In the genomic region with DNA sequence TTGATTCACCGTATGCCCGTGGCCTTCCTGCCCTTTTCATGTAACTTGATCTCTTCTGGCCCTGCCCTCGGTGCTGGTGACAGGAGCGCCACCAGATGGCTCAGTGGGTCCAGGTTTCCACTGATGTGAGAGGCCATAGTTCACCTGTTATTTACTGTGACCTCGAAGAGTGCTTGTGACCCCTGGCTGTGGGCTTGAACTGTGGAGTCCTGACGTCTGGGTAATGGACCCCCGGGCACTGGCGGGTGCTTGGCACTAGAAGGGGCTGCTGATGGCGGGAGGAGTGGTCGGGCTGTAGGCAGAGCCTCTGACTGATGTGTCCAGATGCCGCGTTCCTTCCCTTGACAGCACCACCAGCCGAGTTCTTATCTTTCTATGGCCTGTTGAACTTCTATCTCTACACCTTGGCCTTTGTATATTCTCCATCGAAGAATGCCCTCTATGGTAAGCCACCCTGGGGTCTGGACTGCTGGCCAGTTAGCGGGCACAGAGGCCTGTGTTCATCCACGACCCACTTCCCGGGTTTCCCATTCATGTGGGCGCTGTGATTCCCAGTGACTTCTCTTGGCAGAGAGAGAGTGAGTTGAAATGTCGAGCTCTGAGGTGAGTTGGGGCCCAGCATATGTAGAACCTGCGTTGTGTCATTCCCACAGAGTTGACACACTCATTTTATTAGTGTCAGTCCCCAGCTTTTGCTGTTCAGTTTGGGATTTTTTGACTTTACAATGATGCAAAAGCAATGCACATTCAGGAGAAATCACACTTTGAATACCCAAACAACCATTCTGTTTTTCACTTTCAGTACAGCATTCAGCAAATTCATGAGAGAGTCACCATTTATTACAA, we compare ENCODE assay signal across 1 cellular context.
TF ChIP-seq lines count a peak whose summit lies in the region.

No MANE protein-coding gene starts in this region.

TF ChIP-seq in HepG2, 621 proteins besides CTCF, POLR2A, EP300 and RAD21 (continued from another document and continues in another):
- TF ChIP-seq, protein P1, sequence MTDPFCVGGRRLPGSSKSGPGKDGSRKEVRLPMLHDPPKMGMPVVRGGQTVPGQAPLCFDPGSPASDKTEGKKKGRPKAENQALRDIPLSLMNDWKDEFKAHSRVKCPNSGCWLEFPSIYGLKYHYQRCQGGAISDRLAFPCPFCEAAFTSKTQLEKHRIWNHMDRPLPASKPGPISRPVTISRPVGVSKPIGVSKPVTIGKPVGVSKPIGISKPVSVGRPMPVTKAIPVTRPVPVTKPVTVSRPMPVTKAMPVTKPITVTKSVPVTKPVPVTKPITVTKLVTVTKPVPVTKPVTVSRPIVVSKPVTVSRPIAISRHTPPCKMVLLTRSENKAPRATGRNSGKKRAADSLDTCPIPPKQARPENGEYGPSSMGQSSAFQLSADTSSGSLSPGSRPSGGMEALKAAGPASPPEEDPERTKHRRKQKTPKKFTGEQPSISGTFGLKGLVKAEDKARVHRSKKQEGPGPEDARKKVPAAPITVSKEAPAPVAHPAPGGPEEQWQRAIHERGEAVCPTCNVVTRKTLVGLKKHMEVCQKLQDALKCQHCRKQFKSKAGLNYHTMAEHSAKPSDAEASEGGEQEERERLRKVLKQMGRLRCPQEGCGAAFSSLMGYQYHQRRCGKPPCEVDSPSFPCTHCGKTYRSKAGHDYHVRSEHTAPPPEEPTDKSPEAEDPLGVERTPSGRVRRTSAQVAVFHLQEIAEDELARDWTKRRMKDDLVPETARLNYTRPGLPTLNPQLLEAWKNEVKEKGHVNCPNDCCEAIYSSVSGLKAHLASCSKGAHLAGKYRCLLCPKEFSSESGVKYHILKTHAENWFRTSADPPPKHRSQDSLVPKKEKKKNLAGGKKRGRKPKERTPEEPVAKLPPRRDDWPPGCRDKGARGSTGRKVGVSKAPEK (CRISPR knock-in tag; IDR thresholded peaks at IDR 0.05; ENCODE audit: borderline replicate concordance): no peak
- TF ChIP-seq, protein P2, sequence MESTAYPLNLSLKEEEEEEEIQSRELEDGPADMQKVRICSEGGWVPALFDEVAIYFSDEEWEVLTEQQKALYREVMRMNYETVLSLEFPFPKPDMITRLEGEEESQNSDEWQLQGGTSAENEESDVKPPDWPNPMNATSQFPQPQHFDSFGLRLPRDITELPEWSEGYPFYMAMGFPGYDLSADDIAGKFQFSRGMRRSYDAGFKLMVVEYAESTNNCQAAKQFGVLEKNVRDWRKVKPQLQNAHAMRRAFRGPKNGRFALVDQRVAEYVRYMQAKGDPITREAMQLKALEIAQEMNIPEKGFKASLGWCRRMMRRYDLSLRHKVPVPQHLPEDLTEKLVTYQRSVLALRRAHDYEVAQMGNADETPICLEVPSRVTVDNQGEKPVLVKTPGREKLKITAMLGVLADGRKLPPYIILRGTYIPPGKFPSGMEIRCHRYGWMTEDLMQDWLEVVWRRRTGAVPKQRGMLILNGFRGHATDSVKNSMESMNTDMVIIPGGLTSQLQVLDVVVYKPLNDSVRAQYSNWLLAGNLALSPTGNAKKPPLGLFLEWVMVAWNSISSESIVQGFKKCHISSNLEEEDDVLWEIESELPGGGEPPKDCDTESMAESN (CRISPR knock-in tag; conservative IDR thresholded peaks at IDR 0.05): no peak
- TF ChIP-seq MIER2 (CRISPR knock-in tag; IDR thresholded peaks at IDR 0.05) (0 out of 2 replicates have a peak, but pooled peaks have one; percentile 18), ZNF547 (CRISPR knock-in tag; IDR thresholded peaks at IDR 0.05) (0 out of 2 replicates have a peak, but pooled peaks have one; percentile 34), ZNF34 (CRISPR knock-in tag; IDR thresholded peaks at IDR 0.05; ENCODE audit: borderline replicate concordance) (no peak), XRCC5 (optimal IDR thresholded peaks at IDR 0.05; ENCODE audit: low read length) (peak; percentile 40), NAIF1 (CRISPR knock-in tag; IDR thresholded peaks at IDR 0.05; ENCODE audit: borderline replicate concordance) (no peak), ZNF44 (CRISPR knock-in tag; IDR thresholded peaks at IDR 0.05) (no peak), BRD4 (CRISPR knock-in tag; IDR thresholded peaks at IDR 0.05) (no peak), HNF4A (CRISPR knock-in tag; IDR thresholded peaks at IDR 0.05) (peak; percentile 93), ETV6 (CRISPR knock-in tag; conservative IDR thresholded peaks at IDR 0.05) (no peak), NCOR1 (IDR thresholded peaks at IDR 0.05; ENCODE audit: borderline replicate concordance, low read length) (peak; percentile 80), CEBPB (IDR thresholded peaks at IDR 0.05; ENCODE audit: borderline replicate concordance, low read depth, low read length) (no peak), TCF7L2 (IDR thresholded peaks at IDR 0.05; ENCODE audit: low read depth, low read length) (no peak), HDAC1 (CRISPR knock-in tag; IDR thresholded peaks at IDR 0.05) (peak; percentile 66), RXRA (CRISPR knock-in tag; IDR thresholded peaks at IDR 0.05) (peak; percentile 87), CCAR2 (optimal IDR thresholded peaks at IDR 0.05; ENCODE audit: low read depth, low read length) (no peak), ZNF180 (CRISPR knock-in tag; IDR thresholded peaks at IDR 0.05; ENCODE audit: borderline replicate concordance, low read depth) (no peak), ZZZ3 (CRISPR knock-in tag; IDR thresholded peaks at IDR 0.05; ENCODE audit: borderline replicate concordance) (no peak), HDAC2 (CRISPR knock-in tag; IDR thresholded peaks at IDR 0.05) (peak; percentile 70; the same call in 1 of the 2 replicates), KLF11 (CRISPR knock-in tag; IDR thresholded peaks at IDR 0.05) (0 out of 2 replicates have a peak, but pooled peaks have one; percentile 58), KDM1A (CRISPR knock-in tag; IDR thresholded peaks at IDR 0.05) (no peak), ZNF552 (CRISPR knock-in tag; IDR thresholded peaks at IDR 0.05; ENCODE audit: borderline replicate concordance) (no peak), ZFP36 (IDR thresholded peaks at IDR 0.05; ENCODE audit: borderline replicate concordance, low read depth, low read length, partially characterized antibody) (no peak), FOXK1 (CRISPR knock-in tag; IDR thresholded peaks at IDR 0.05; ENCODE audit: borderline replicate concordance, low read depth) (peak; percentile 39; the same call in 1 of the 2 replicates), KAT8 (CRISPR knock-in tag; IDR thresholded peaks at IDR 0.05) (0 out of 2 replicates have a peak, but pooled peaks have one; percentile 28)
- TF ChIP-seq, protein P3, sequence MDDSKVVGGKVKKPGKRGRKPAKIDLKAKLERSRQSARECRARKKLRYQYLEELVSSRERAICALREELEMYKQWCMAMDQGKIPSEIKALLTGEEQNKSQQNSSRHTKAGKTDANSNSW (CRISPR knock-in tag; IDR thresholded peaks at IDR 0.05; ENCODE audit: borderline replicate concordance): no peak
- TF ChIP-seq, protein P4, sequence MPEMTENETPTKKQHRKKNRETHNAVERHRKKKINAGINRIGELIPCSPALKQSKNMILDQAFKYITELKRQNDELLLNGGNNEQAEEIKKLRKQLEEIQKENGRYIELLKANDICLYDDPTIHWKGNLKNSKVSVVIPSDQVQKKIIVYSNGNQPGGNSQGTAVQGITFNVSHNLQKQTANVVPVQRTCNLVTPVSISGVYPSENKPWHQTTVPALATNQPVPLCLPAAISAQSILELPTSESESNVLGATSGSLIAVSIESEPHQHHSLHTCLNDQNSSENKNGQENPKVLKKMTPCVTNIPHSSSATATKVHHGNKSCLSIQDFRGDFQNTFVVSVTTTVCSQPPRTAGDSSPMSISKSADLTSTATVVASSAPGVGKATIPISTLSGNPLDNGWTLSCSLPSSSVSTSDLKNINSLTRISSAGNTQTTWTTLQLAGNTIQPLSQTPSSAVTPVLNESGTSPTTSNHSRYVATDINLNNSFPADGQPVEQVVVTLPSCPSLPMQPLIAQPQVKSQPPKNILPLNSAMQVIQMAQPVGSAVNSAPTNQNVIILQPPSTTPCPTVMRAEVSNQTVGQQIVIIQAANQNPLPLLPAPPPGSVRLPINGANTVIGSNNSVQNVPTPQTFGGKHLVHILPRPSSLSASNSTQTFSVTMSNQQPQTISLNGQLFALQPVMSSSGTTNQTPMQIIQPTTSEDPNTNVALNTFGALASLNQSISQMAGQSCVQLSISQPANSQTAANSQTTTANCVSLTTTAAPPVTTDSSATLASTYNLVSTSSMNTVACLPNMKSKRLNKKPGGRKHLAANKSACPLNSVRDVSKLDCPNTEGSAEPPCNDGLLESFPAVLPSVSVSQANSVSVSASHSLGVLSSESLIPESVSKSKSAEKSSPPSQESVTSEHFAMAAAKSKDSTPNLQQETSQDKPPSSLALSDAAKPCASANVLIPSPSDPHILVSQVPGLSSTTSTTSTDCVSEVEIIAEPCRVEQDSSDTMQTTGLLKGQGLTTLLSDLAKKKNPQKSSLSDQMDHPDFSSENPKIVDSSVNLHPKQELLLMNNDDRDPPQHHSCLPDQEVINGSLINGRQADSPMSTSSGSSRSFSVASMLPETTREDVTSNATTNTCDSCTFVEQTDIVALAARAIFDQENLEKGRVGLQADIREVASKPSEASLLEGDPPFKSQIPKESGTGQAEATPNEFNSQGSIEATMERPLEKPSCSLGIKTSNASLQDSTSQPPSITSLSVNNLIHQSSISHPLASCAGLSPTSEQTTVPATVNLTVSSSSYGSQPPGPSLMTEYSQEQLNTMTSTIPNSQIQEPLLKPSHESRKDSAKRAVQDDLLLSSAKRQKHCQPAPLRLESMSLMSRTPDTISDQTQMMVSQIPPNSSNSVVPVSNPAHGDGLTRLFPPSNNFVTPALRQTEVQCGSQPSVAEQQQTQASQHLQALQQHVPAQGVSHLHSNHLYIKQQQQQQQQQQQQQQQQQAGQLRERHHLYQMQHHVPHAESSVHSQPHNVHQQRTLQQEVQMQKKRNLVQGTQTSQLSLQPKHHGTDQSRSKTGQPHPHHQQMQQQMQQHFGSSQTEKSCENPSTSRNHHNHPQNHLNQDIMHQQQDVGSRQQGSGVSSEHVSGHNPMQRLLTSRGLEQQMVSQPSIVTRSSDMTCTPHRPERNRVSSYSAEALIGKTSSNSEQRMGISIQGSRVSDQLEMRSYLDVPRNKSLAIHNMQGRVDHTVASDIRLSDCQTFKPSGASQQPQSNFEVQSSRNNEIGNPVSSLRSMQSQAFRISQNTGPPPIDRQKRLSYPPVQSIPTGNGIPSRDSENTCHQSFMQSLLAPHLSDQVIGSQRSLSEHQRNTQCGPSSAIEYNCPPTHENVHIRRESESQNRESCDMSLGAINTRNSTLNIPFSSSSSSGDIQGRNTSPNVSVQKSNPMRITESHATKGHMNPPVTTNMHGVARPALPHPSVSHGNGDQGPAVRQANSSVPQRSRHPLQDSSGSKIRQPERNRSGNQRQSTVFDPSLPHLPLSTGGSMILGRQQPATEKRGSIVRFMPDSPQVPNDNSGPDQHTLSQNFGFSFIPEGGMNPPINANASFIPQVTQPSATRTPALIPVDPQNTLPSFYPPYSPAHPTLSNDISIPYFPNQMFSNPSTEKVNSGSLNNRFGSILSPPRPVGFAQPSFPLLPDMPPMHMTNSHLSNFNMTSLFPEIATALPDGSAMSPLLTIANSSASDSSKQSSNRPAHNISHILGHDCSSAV (CRISPR knock-in tag; IDR thresholded peaks at IDR 0.05; ENCODE audit: borderline replicate concordance): no peak
- TF ChIP-seq, protein P5, sequence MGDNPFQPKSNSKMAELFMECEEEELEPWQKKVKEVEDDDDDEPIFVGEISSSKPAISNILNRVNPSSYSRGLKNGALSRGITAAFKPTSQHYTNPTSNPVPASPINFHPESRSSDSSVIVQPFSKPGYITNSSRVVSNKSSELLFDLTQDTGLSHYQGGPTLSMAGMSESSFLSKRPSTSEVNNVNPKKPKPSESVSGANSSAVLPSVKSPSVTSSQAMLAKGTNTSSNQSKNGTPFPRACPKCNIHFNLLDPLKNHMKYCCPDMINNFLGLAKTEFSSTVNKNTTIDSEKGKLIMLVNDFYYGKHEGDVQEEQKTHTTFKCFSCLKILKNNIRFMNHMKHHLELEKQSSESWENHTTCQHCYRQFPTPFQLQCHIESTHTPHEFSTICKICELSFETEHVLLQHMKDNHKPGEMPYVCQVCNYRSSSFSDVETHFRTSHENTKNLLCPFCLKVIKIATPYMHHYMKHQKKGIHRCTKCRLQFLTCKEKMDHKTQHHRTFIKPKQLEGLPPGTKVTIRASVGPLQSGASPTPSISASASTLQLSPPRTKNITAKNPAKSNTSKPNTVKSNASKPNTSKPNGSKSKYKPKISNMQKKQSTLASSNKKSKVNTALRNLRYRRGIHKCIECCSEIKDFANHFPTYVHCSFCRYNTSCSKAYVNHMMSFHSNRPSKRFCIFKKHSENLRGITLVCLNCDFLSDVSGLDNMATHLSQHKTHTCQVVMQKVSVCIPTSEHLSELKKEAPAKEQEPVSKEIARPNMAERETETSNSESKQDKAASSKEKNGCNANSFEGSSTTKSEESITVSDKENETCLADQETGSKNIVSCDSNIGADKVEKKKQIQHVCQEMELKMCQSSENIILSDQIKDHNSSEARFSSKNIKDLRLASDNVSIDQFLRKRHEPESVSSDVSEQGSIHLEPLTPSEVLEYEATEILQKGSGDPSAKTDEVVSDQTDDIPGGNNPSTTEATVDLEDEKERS (CRISPR knock-in tag; IDR thresholded peaks at IDR 0.05): 0 out of 2 replicates have a peak, but pooled peaks have one; percentile 30
- TF ChIP-seq, protein P6, sequence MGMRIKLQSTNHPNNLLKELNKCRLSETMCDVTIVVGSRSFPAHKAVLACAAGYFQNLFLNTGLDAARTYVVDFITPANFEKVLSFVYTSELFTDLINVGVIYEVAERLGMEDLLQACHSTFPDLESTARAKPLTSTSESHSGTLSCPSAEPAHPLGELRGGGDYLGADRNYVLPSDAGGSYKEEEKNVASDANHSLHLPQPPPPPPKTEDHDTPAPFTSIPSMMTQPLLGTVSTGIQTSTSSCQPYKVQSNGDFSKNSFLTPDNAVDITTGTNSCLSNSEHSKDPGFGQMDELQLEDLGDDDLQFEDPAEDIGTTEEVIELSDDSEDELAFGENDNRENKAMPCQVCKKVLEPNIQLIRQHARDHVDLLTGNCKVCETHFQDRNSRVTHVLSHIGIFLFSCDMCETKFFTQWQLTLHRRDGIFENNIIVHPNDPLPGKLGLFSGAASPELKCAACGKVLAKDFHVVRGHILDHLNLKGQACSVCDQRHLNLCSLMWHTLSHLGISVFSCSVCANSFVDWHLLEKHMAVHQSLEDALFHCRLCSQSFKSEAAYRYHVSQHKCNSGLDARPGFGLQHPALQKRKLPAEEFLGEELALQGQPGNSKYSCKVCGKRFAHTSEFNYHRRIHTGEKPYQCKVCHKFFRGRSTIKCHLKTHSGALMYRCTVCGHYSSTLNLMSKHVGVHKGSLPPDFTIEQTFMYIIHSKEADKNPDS (CRISPR knock-in tag; IDR thresholded peaks at IDR 0.05): no peak
- TF ChIP-seq, protein P7, sequence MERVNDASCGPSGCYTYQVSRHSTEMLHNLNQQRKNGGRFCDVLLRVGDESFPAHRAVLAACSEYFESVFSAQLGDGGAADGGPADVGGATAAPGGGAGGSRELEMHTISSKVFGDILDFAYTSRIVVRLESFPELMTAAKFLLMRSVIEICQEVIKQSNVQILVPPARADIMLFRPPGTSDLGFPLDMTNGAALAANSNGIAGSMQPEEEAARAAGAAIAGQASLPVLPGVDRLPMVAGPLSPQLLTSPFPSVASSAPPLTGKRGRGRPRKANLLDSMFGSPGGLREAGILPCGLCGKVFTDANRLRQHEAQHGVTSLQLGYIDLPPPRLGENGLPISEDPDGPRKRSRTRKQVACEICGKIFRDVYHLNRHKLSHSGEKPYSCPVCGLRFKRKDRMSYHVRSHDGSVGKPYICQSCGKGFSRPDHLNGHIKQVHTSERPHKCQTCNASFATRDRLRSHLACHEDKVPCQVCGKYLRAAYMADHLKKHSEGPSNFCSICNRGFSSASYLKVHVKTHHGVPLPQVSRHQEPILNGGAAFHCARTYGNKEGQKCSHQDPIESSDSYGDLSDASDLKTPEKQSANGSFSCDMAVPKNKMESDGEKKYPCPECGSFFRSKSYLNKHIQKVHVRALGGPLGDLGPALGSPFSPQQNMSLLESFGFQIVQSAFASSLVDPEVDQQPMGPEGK (CRISPR knock-in tag; IDR thresholded peaks at IDR 0.05): 0 out of 2 replicates have a peak, but pooled peaks have one; percentile 17
- TF ChIP-seq, protein P8, sequence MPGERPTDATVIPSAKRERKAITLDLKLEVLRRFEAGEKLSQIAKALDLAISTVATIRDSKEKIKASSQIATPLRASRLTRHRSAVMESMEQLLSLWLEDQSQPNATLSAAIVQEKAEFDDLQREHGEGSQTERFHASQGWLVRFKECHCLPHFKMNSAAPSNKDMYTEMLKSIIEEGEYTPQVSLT (CRISPR knock-in tag; IDR thresholded peaks at IDR 0.05; ENCODE audit: borderline replicate concordance, low read depth): no peak
